1 cellular context compared by ENCODE assay signal in the genomic region with DNA sequence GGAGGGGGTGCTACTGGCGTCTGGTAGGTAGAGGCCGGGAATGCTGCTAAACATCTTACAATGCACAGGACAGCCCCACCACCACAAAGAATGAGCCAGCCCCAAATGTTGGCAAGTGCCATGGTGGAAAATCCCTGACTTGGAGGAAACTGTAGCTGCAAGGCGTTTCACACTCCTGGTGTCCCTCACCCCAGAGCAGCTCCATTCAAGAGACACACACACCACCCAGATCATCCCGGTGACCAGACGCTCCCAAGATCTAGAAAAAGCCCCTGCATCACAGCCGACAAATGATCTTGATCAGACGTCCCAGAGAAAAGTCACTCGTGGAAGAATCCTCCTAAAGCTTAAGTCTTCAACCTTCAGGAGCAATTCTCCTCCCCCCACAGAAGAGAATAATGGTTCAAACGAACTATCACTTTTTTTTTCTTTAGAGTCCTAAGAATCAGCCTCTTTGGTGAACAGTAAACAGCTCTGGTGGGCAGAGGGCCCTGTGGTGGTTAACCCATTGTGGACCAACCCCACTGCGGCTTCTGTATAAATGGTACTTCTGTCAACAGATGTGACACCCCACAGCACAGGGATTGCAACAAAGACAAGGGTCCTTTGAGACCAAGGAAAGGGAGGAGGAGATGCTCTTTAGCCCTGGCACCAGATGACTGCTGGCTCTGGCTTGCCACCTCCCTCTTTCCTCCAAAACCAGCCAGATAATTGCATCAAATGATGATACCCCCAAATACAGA.
TF ChIP-seq lines count a peak whose summit lies in the region.

No MANE protein-coding gene starts in this region.

TF ChIP-seq in GM23338, 12 proteins besides CTCF, POLR2A, EP300 and RAD21 (continued from another document):
- TF ChIP-seq, protein P1, sequence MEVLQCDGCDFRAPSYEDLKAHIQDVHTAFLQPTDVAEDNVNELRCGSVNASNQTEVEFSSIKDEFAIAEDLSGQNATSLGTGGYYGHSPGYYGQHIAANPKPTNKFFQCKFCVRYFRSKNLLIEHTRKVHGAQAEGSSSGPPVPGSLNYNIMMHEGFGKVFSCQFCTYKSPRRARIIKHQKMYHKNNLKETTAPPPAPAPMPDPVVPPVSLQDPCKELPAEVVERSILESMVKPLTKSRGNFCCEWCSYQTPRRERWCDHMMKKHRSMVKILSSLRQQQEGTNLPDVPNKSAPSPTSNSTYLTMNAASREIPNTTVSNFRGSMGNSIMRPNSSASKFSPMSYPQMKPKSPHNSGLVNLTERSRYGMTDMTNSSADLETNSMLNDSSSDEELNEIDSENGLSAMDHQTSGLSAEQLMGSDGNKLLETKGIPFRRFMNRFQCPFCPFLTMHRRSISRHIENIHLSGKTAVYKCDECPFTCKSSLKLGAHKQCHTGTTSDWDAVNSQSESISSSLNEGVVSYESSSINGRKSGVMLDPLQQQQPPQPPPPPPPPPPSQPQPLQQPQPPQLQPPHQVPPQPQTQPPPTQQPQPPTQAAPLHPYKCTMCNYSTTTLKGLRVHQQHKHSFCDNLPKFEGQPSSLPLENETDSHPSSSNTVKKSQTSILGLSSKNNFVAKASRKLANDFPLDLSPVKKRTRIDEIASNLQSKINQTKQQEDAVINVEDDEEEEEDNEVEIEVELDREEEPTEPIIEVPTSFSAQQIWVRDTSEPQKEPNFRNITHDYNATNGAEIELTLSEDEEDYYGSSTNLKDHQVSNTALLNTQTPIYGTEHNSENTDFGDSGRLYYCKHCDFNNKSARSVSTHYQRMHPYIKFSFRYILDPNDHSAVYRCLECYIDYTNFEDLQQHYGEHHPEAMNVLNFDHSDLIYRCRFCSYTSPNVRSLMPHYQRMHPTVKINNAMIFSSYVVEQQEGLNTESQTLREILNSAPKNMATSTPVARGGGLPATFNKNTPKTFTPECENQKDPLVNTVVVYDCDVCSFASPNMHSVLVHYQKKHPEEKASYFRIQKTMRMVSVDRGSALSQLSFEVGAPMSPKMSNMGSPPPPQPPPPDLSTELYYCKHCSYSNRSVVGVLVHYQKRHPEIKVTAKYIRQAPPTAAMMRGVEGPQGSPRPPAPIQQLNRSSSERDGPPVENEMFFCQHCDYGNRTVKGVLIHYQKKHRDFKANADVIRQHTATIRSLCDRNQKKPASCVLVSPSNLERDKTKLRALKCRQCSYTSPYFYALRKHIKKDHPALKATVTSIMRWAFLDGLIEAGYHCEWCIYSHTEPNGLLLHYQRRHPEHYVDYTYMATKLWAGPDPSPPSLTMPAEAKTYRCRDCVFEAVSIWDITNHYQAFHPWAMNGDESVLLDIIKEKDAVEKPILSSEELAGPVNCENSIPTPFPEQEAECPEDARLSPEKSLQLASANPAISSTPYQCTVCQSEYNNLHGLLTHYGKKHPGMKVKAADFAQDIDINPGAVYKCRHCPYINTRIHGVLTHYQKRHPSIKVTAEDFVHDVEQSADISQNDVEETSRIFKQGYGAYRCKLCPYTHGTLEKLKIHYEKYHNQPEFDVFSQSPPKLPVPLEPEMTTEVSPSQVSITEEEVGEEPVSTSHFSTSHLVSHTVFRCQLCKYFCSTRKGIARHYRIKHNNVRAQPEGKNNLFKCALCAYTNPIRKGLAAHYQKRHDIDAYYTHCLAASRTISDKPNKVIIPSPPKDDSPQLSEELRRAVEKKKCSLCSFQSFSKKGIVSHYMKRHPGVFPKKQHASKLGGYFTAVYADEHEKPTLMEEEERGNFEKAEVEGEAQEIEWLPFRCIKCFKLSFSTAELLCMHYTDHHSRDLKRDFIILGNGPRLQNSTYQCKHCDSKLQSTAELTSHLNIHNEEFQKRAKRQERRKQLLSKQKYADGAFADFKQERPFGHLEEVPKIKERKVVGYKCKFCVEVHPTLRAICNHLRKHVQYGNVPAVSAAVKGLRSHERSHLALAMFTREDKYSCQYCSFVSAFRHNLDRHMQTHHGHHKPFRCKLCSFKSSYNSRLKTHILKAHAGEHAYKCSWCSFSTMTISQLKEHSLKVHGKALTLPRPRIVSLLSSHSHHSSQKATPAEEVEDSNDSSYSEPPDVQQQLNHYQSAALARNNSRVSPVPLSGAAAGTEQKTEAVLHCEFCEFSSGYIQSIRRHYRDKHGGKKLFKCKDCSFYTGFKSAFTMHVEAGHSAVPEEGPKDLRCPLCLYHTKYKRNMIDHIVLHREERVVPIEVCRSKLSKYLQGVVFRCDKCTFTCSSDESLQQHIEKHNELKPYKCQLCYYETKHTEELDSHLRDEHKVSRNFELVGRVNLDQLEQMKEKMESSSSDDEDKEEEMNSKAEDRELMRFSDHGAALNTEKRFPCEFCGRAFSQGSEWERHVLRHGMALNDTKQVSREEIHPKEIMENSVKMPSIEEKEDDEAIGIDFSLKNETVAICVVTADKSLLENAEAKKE (CRISPR knock-in tag; IDR thresholded peaks at IDR 0.05): no peak
- TF ChIP-seq NANOG (IDR thresholded peaks at IDR 0.05; ENCODE audit: borderline replicate concordance) (no peak), JUNB (IDR thresholded peaks at IDR 0.05; ENCODE audit: unreplicated experiment) (no peak), EZH2 (IDR thresholded peaks at IDR 0.05; ENCODE audit: low read depth, unreplicated experiment) (no peak), CREB1 (CRISPR knock-in tag; IDR thresholded peaks at IDR 0.05; ENCODE audit: low read depth) (no peak), ETS1 (IDR thresholded peaks at IDR 0.05) (no peak)
TF ChIP-seq in GM23338: peak in this region for 0.
